Comparison of ENCODE assay signal across 8 cellular contexts in the genomic region with DNA sequence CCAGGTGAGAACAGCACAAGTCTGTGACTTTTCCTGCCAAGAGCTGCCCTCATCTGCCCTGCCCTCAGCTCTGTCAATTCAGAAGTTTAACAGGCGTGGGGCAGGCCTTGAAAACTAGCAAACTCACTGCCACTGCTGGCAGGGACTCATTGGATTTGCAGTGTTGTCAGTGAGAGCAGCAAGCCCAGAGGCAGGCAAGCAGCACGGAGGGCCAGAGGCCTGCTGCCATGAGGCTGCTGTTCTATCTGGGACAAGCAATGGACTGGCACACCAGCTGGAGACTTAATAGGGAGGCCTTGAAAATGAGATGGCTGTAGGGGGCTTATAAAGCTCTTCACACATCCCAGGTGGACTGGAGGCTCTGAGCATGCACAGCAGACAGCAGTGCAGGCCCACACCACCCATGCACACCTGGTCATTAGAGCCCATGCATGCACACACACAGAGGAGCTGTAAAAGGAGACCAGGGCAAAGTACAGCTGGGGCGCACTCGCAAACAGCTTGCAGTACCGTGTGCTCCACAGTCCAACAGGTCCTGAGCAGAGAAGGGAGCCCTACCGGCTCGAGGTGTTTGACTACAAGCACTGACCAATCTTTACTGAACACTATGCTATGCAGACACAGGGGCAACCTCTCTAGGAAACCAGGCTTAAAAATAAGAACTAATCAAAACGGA. TPM values are rescaled to one million over a fixed set of nuclear protein-coding genes. Genes with fewer than 3 reads are reported as not detected.
A peak's percentile ranks its signal among the peaks of the same experiment; 100 is the strongest.
DNase-seq lines count a peak whose midpoint lies in the region; ATAC-seq and TF ChIP-seq lines count a peak whose summit lies in the region.

No MANE protein-coding gene starts in this region.

- no peak for DNase-seq in CD14-positive monocyte (ENCODE audit: low spot score)
- peak; percentile 35 for DNase-seq in NCI-H526 treated with DMSO at 0.1 percent for 48 hours (lab: John Stamatoyannopoulos, UW)
- peak; percentile 16 for DNase-seq in glutamatergic neuron
- DNase-seq in osteocyte (ENCODE audit: extremely low spot score, unreplicated experiment), result no peak
- no peak for DNase-seq in stimulated activated CD4-positive, alpha-beta T cell treated with anti-CD3 and anti-CD28 coated beads, Interleukin-1b, Interleukin-23, amount 100 ng/mL, for 48 hours
- DNase-seq in occipital lobe (lab: John Stamatoyannopoulos, UW), result no peak

- no peaks in the 10 kb centered on the region for H3K9me3 Mint-ChIP-seq in CD14-positive monocyte
- H3K9me3 Mint-ChIP-seq in glutamatergic neuron (ENCODE audit: unreplicated experiment), result no peaks in the 10 kb centered on the region
- no peaks in the 10 kb centered on the region for H3K9me3 Mint-ChIP-seq in osteocyte (ENCODE audit: unreplicated experiment)

- peak overlapping the region in 4 of 7 donors; percentile 23 to 78 (median 36) for H3K27ac Mint-ChIP-seq in CD14-positive monocyte
- H3K27ac Mint-ChIP-seq in glutamatergic neuron (ENCODE audit: unreplicated experiment), result no peak overlapping the region
- no peak overlapping the region for H3K27ac Mint-ChIP-seq in osteocyte (ENCODE audit: unreplicated experiment)

- TF ChIP-seq CTCF in CD14-positive monocyte (IDR thresholded peaks at IDR 0.05) (no peak), glutamatergic neuron (IDR thresholded peaks at IDR 0.05; ENCODE audit: partially characterized antibody, unreplicated experiment) (no peak), osteocyte (IDR thresholded peaks at IDR 0.05) (no peak)

- H3K4me1 Mint-ChIP-seq in CD14-positive monocyte (peaks cover 22% of the 10 kb centered on the region), glutamatergic neuron (ENCODE audit: low read depth, unreplicated experiment) (peaks cover 11% of the 10 kb centered on the region), osteocyte (ENCODE audit: unreplicated experiment) (peaks cover 2% of the 10 kb centered on the region)

- H3K27me3 Mint-ChIP-seq in CD14-positive monocyte (ENCODE audit: low read depth in 3 of 3) (no peaks in the 10 kb centered on the region), glutamatergic neuron (ENCODE audit: unreplicated experiment) (no peaks in the 10 kb centered on the region), osteocyte (ENCODE audit: unreplicated experiment) (peaks cover 34% of the 10 kb centered on the region)

- H3K36me3 Mint-ChIP-seq in CD14-positive monocyte (peaks cover 8 to 10% of the 10 kb centered on the region in 2 donors), glutamatergic neuron (ENCODE audit: unreplicated experiment) (peaks cover 8% of the 10 kb centered on the region), osteocyte (ENCODE audit: unreplicated experiment) (no peaks in the 10 kb centered on the region)

- intact Hi-C loops in CD14-positive monocyte (cut with micrococcal nuclease), result no loop called here

- H3K4me3 Mint-ChIP-seq in CD14-positive monocyte, result no peak overlapping the region
- H3K4me3 Mint-ChIP-seq in glutamatergic neuron (ENCODE audit: unreplicated experiment), result no peak overlapping the region
- peak overlapping the region; percentile 20 for H3K4me3 Mint-ChIP-seq in osteocyte (ENCODE audit: unreplicated experiment)

- ATAC-seq in GM19351 (IDR thresholded peaks at IDR 0.05; ENCODE audit: unreplicated experiment) (no peak), HG03175 (IDR thresholded peaks at IDR 0.05; ENCODE audit: unreplicated experiment) (no peak)

RNA-seq across cellular contexts. Expression of a gene that starts 28.7 kb away (rescaled TPM):
- 10 to 100 TPM; 35.1 to 35.9 TPM for polyA plus RNA-seq in CD14-positive monocyte
- 35.8 TPM for total RNA-seq in glutamatergic neuron (ENCODE audit: unreplicated experiment)
- 0.38 TPM in 1 of 2 replicates, not detected in the other for total RNA-seq in osteocyte
- 40.7 TPM for total RNA-seq in occipital lobe

Comparison
In these comparisons a context has a peak if more than half of its experiments do, and no peak if none do; other contexts are left out.
1. DNase-seq: peak in NCI-H526 treated with DMSO at 0.1 percent for 48 hours (single experiment) and glutamatergic neuron (single experiment); none in CD14-positive monocyte (single experiment), osteocyte (single experiment), stimulated activated CD4-positive, alpha-beta T cell treated with anti-CD3 and anti-CD28 coated beads, Interleukin-1b, Interleukin-23, amount 100 ng/mL, for 48 hours (single experiment) and occipital lobe (single experiment).
2. H3K27ac Mint-ChIP-seq: peak in CD14-positive monocyte (4 of 7); none in glutamatergic neuron (single experiment) and osteocyte (single experiment).
3. RNA of a gene that starts 28.7 kb away (total RNA-seq): 40.7 TPM in occipital lobe (single experiment) and 35.8 TPM in glutamatergic neuron (single experiment); 0.38 TPM in osteocyte; every median in the first group is over 10 times any median in the second.